ENCODE assay signal across 1 cellular context in genomic region chr19:13146763-13147563, GRCh38.
A peak's percentile ranks its signal among the peaks of the same experiment; 100 is the strongest.
TF ChIP-seq lines count a peak whose summit lies in the region.

No MANE protein-coding gene starts in this region.

TF ChIP-seq in K562, 482 proteins besides CTCF, POLR2A, EP300 and RAD21 (continued from another document):
- TF ChIP-seq USF2 (CRISPR knock-in tag; IDR thresholded peaks at IDR 0.05) (no peak), TRIM28 (IDR thresholded peaks at IDR 0.05) (peak; percentile 41; the same call in 1 of the 2 replicates), HDAC2 (IDR thresholded peaks at IDR 0.05) (peak; percentile 76; the same call in 1 of the 2 replicates), ESRRA (IDR thresholded peaks at IDR 0.05; ENCODE audit: borderline replicate concordance, low read depth) (0 out of 2 replicates have a peak, but pooled peaks have one; percentile 40), MTA2 (IDR thresholded peaks at IDR 0.05; ENCODE audit: low read depth) (no peak), SMARCA4 (IDR thresholded peaks at IDR 0.05) (peak; percentile 42; the same call in 1 of the 2 replicates), NFIC (IDR thresholded peaks at IDR 0.05) (peak; percentile 97), ETV5 (CRISPR knock-in tag; IDR thresholded peaks at IDR 0.05; ENCODE audit: low read depth) (no peak), EGR1 (conservative IDR thresholded peaks at IDR 0.05) (peak; percentile 57; the same call in 1 of the 2 replicates), ZNF551 (CRISPR knock-in tag; IDR thresholded peaks at IDR 0.05) (no peak), CEBPB (tag; IDR thresholded peaks at IDR 0.05) (peak; percentile 93), NRF1 (conservative IDR thresholded peaks at IDR 0.05 in 1 of 2, IDR thresholded peaks at IDR 0.05 in 1 of 2) (0 out of 4 replicates have a peak, but pooled peaks of 1 of the 2 experiments have one; percentile 9), KLF1 (tag; IDR thresholded peaks at IDR 0.05) (no peak), ELF2 (CRISPR knock-in tag; IDR thresholded peaks at IDR 0.05) (no peak), NR2C2 (CRISPR knock-in tag; IDR thresholded peaks at IDR 0.05) (no peak), NR2C2 (tag; IDR thresholded peaks at IDR 0.05) (peak; percentile 40; the same call in 1 of the 2 replicates), BHLHE40 (IDR thresholded peaks at IDR 0.05; ENCODE audit: low read length) (no peak), ZNF384 (IDR thresholded peaks at IDR 0.05; ENCODE audit: low read depth, low read length) (peak; percentile 92), ZNF3 (CRISPR knock-in tag; IDR thresholded peaks at IDR 0.05) (no peak), FOXJ2 (tag; IDR thresholded peaks at IDR 0.05) (no peak), ZNF395 (CRISPR knock-in tag; IDR thresholded peaks at IDR 0.05) (no peak), OTX1 (CRISPR knock-in tag; IDR thresholded peaks at IDR 0.05) (0 out of 2 replicates have a peak, but pooled peaks have one; percentile 29), KDM1A (IDR thresholded peaks at IDR 0.05) (peak; percentile 76 to 86), ZNF766 (CRISPR knock-in tag; conservative IDR thresholded peaks at IDR 0.05) (peak; percentile 78), CTBP1 (IDR thresholded peaks at IDR 0.05; ENCODE audit: borderline replicate concordance) (peak; percentile 54; the same call in 1 of the 2 replicates), FOSL1 (tag; conservative IDR thresholded peaks at IDR 0.05) (peak; percentile 55), RHOXF2B (CRISPR knock-in tag; conservative IDR thresholded peaks at IDR 0.05) (no peak), HCFC1 (IDR thresholded peaks at IDR 0.05; ENCODE audit: low read depth, low read length) (no peak), ARID1B (IDR thresholded peaks at IDR 0.05) (peak; percentile 52; the same call in 1 of the 2 replicates), SNAPC5 (CRISPR knock-in tag; IDR thresholded peaks at IDR 0.05) (no peak), NFE2 (IDR thresholded peaks at IDR 0.05; ENCODE audit: low read depth) (no peak), ZBTB5 (IDR thresholded peaks at IDR 0.05) (0 out of 2 replicates have a peak, but pooled peaks have one; percentile 46), RFX1 (IDR thresholded peaks at IDR 0.05) (no peak), TFAP4 (CRISPR knock-in tag; IDR thresholded peaks at IDR 0.05; ENCODE audit: borderline replicate concordance) (peak; percentile 29; the same call in 1 of the 2 replicates), TBP (optimal IDR thresholded peaks at IDR 0.05; ENCODE audit: low read depth, low read length) (no peak)
- TF ChIP-seq, protein P1, sequence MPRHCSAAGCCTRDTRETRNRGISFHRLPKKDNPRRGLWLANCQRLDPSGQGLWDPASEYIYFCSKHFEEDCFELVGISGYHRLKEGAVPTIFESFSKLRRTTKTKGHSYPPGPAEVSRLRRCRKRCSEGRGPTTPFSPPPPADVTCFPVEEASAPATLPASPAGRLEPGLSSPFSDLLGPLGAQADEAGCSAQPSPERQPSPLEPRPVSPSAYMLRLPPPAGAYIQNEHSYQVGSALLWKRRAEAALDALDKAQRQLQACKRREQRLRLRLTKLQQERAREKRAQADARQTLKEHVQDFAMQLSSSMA (CRISPR knock-in tag; IDR thresholded peaks at IDR 0.05), result no peak
- TF ChIP-seq, protein P2, sequence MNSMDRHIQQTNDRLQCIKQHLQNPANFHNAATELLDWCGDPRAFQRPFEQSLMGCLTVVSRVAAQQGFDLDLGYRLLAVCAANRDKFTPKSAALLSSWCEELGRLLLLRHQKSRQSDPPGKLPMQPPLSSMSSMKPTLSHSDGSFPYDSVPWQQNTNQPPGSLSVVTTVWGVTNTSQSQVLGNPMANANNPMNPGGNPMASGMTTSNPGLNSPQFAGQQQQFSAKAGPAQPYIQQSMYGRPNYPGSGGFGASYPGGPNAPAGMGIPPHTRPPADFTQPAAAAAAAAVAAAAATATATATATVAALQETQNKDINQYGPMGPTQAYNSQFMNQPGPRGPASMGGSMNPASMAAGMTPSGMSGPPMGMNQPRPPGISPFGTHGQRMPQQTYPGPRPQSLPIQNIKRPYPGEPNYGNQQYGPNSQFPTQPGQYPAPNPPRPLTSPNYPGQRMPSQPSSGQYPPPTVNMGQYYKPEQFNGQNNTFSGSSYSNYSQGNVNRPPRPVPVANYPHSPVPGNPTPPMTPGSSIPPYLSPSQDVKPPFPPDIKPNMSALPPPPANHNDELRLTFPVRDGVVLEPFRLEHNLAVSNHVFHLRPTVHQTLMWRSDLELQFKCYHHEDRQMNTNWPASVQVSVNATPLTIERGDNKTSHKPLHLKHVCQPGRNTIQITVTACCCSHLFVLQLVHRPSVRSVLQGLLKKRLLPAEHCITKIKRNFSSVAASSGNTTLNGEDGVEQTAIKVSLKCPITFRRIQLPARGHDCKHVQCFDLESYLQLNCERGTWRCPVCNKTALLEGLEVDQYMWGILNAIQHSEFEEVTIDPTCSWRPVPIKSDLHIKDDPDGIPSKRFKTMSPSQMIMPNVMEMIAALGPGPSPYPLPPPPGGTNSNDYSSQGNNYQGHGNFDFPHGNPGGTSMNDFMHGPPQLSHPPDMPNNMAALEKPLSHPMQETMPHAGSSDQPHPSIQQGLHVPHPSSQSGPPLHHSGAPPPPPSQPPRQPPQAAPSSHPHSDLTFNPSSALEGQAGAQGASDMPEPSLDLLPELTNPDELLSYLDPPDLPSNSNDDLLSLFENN (IDR thresholded peaks at IDR 0.05; ENCODE audit: low read depth in 2 of 2, low read length in 2 of 2), result no peak
- TF ChIP-seq, protein P3, sequence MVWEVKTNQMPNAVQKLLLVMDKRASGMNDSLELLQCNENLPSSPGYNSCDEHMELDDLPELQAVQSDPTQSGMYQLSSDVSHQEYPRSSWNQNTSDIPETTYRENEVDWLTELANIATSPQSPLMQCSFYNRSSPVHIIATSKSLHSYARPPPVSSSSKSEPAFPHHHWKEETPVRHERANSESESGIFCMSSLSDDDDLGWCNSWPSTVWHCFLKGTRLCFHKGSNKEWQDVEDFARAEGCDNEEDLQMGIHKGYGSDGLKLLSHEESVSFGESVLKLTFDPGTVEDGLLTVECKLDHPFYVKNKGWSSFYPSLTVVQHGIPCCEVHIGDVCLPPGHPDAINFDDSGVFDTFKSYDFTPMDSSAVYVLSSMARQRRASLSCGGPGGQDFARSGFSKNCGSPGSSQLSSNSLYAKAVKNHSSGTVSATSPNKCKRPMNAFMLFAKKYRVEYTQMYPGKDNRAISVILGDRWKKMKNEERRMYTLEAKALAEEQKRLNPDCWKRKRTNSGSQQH (CRISPR knock-in tag; IDR thresholded peaks at IDR 0.05), result peak; percentile 70; the same call in 1 of the 2 replicates
- TF ChIP-seq, protein P4, sequence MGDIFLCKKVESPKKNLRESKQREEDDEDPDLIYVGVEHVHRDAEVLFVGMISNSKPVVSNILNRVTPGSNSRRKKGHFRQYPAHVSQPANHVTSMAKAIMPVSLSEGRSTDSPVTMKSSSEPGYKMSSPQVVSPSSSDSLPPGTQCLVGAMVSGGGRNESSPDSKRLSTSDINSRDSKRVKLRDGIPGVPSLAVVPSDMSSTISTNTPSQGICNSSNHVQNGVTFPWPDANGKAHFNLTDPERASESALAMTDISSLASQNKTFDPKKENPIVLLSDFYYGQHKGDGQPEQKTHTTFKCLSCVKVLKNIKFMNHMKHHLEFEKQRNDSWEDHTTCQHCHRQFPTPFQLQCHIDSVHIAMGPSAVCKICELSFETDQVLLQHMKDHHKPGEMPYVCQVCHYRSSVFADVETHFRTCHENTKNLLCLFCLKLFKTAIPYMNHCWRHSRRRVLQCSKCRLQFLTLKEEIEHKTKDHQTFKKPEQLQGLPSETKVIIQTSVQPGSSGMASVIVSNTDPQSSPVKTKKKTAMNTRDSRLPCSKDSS (IDR thresholded peaks at IDR 0.05; ENCODE audit: low read depth, partially characterized antibody), result no peak
- TF ChIP-seq, protein P5, sequence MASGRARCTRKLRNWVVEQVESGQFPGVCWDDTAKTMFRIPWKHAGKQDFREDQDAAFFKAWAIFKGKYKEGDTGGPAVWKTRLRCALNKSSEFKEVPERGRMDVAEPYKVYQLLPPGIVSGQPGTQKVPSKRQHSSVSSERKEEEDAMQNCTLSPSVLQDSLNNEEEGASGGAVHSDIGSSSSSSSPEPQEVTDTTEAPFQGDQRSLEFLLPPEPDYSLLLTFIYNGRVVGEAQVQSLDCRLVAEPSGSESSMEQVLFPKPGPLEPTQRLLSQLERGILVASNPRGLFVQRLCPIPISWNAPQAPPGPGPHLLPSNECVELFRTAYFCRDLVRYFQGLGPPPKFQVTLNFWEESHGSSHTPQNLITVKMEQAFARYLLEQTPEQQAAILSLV (tag; IDR thresholded peaks at IDR 0.05), result peak; percentile 55; the same call in 1 of the 2 replicates
- TF ChIP-seq, protein P6, sequence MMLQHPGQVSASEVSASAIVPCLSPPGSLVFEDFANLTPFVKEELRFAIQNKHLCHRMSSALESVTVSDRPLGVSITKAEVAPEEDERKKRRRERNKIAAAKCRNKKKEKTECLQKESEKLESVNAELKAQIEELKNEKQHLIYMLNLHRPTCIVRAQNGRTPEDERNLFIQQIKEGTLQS (IDR thresholded peaks at IDR 0.05), result peak; percentile 73
- TF ChIP-seq, protein P6 (CRISPR knock-in tag; conservative IDR thresholded peaks at IDR 0.05), result no peak
